15 cellular contexts compared by ENCODE assay signal in genomic region chr17:56918916-56919315, GRCh38. TPM values are rescaled to one million over a fixed set of nuclear protein-coding genes. Genes with fewer than 3 reads are reported as not detected.
DNase-seq lines count a peak whose midpoint lies in the region; ATAC-seq, FAIRE-seq and TF ChIP-seq lines count a peak whose summit lies in the region.
"Had no signal": no experiment of that assay in that cellular context is flagged by ENCODE, and none has a peak within 500 bp of the region (broad histone marks: within the 10 kb centered on the region; RNA-seq: fewer than 3 reads in every experiment).

No MANE protein-coding gene starts in this region.

- H3K36me3 Mint-ChIP-seq in activated naive CD4-positive, alpha-beta T cell treated with anti-CD3 and anti-CD28 coated beads, Interleukin-2, amount 50 U/mL, for 24 hours = peaks cover 1% of the 10 kb centered on the region
- peaks cover 9% of the 10 kb centered on the region for H3K36me3 Mint-ChIP-seq in activated naive CD4-positive, alpha-beta T cell treated with anti-CD3 and anti-CD28 coated beads, Interleukin-2, amount 10 ng/mL, durations not matched to agents 7 days and 5 days

- peaks cover 47% of the 10 kb centered on the region for H3K4me1 Mint-ChIP-seq in activated naive CD4-positive, alpha-beta T cell treated with anti-CD3 and anti-CD28 coated beads, Interleukin-2, amount 50 U/mL, for 24 hours
- peaks cover 29% of the 10 kb centered on the region for H3K4me1 Mint-ChIP-seq in activated naive CD4-positive, alpha-beta T cell treated with anti-CD3 and anti-CD28 coated beads, Interleukin-2, amount 10 ng/mL, durations not matched to agents 7 days and 5 days

- no peaks in the 10 kb centered on the region for H3K9me3 ChIP-seq in upper lobe of right lung
- no peaks in the 10 kb centered on the region for H3K9me3 ChIP-seq in body of pancreas

- ATAC-seq in upper lobe of right lung = peak; percentile 54
- no peak for ATAC-seq in body of pancreas

- H3K4me3 ChIP-seq in upper lobe of right lung (no peak overlapping the region), body of pancreas (no peak overlapping the region)
- H3K4me3 ChIP-seq: hepatocyte, lung had no signal

- WGBS in body of pancreas, 2 donors = 66 to 74% methylated on average over 3 of the region's 3 CpGs

- peaks cover 5% of the 10 kb centered on the region for H3K9me3 Mint-ChIP-seq in activated naive CD4-positive, alpha-beta T cell treated with anti-CD3 and anti-CD28 coated beads, Interleukin-2, amount 50 U/mL, for 24 hours
- peaks cover 15% of the 10 kb centered on the region for H3K9me3 Mint-ChIP-seq in activated naive CD4-positive, alpha-beta T cell treated with anti-CD3 and anti-CD28 coated beads, Interleukin-2, amount 10 ng/mL, durations not matched to agents 7 days and 5 days

- H3K27ac ChIP-seq in upper lobe of right lung (peak overlapping the region; percentile 52), body of pancreas (no peak overlapping the region)
- H3K27ac ChIP-seq: hepatocyte had no signal

- CTCF ChIA-PET in activated naive CD4-positive, alpha-beta T cell treated with anti-CD3 and anti-CD28 coated beads, Interleukin-2, amount 10 ng/mL, durations not matched to agents 7 days and 5 days (lab: Charles Lee) = no interaction called here

- DNase-seq in activated naive CD4-positive, alpha-beta T cell treated with anti-CD3 and anti-CD28 coated beads, Interleukin-2, amount 10 ng/mL, durations not matched to agents 7 days and 5 days = no peak
- peak; percentile 87 for DNase-seq in SKM-1 treated with dmso at 0.1 percent for 144 hours (lab: John Stamatoyannopoulos, UW; ENCODE audit: unreplicated experiment)
- peak; percentile 62 for DNase-seq in fibroblast of peridontal ligament (ENCODE audit: extremely low read depth)
- no peak for DNase-seq in upper lobe of right lung
- no peak for DNase-seq in D721Med (ENCODE audit: insufficient read length, low spot score)
- DNase-seq in NCI-H2107 treated with DMSO at 0.1 percent for 48 hours (lab: John Stamatoyannopoulos, UW; ENCODE audit: unreplicated experiment) = no peak
- no peak for DNase-seq in body of pancreas
- DNase-seq: anterior cingulate cortex; effector memory CD4-positive, alpha-beta T cell; NCI-H1048; NCI-H446 treated with DMSO at 0.1 percent for 48 hours; stimulated activated CD4-positive, alpha-beta T cell treated with anti-CD3 and anti-CD28 coated beads, Interleukin-15, amount 100 ng/mL, for 24 hours had no signal

- TF ChIP-seq CTCF in upper lobe of right lung (IDR thresholded peaks at IDR 0.05) = no peak
- TF ChIP-seq CTCF in D721Med (IDR thresholded peaks at IDR 0.05; ENCODE audit: insufficient read depth, missing control alignments) = no peak
- TF ChIP-seq CTCF in body of pancreas (IDR thresholded peaks at IDR 0.05) = no peak

- FAIRE-seq in D721Med (lab: Jason Lieb, UNC) = no peak

- H3K27me3 Mint-ChIP-seq in activated naive CD4-positive, alpha-beta T cell treated with anti-CD3 and anti-CD28 coated beads, Interleukin-2, amount 50 U/mL, for 24 hours = no peaks in the 10 kb centered on the region
- no peaks in the 10 kb centered on the region for H3K27me3 Mint-ChIP-seq in activated naive CD4-positive, alpha-beta T cell treated with anti-CD3 and anti-CD28 coated beads, Interleukin-2, amount 10 ng/mL, durations not matched to agents 7 days and 5 days

- no peak for TF ChIP-seq POLR2A in body of pancreas (IDR thresholded peaks at IDR 0.05)

- H3K27ac Mint-ChIP-seq in activated naive CD4-positive, alpha-beta T cell treated with anti-CD3 and anti-CD28 coated beads, Interleukin-2, amount 50 U/mL, for 24 hours = peak overlapping the region; percentile 89
- no peak overlapping the region for H3K27ac Mint-ChIP-seq in activated naive CD4-positive, alpha-beta T cell treated with anti-CD3 and anti-CD28 coated beads, Interleukin-2, amount 10 ng/mL, durations not matched to agents 7 days and 5 days

- no peak overlapping the region for H3K4me3 Mint-ChIP-seq in activated naive CD4-positive, alpha-beta T cell treated with anti-CD3 and anti-CD28 coated beads, Interleukin-2, amount 50 U/mL, for 24 hours
- H3K4me3 Mint-ChIP-seq in activated naive CD4-positive, alpha-beta T cell treated with anti-CD3 and anti-CD28 coated beads, Interleukin-2, amount 10 ng/mL, durations not matched to agents 7 days and 5 days = no peak overlapping the region

- H3K27me3 ChIP-seq in upper lobe of right lung (no peaks in the 10 kb centered on the region), body of pancreas (no peaks in the 10 kb centered on the region)
- H3K27me3 ChIP-seq: hepatocyte had no signal

- H3K36me3 ChIP-seq in upper lobe of right lung = no peaks in the 10 kb centered on the region
- no peaks in the 10 kb centered on the region for H3K36me3 ChIP-seq in body of pancreas (replicated peaks in 1 of 2; ENCODE audit: insufficient read depth in 1 of 2, low read depth in 2 of 2)

- H3K4me1 ChIP-seq in upper lobe of right lung = peaks cover 17% of the 10 kb centered on the region
- peaks cover 16% of the 10 kb centered on the region for H3K4me1 ChIP-seq in body of pancreas

- intact Hi-C loops in upper lobe of right lung (cut with DNase I) (no loop called here), body of pancreas (cut with DNase I) (no loop called here)

RNA-seq across cellular contexts. Expression of gene TRIM25, which starts 5.1 kb away (rescaled TPM):
- total RNA-seq in upper lobe of right lung = 89.3 TPM
- 10 to 100 TPM; 13.5 to 21.8 TPM for total RNA-seq in body of pancreas

RNA-seq across cellular contexts. Expression of gene COIL, which starts 41.9 kb away (rescaled TPM):
- 13.3 TPM for total RNA-seq in upper lobe of right lung
- total RNA-seq in body of pancreas = 1 to 10 TPM; 4.6 to 7.8 TPM

RNA-seq across cellular contexts. Expression of gene SCPEP1, which starts 59.0 kb away (rescaled TPM):
- total RNA-seq in upper lobe of right lung (176 TPM), body of pancreas (10 to 100 TPM; 27.0 to 57.7 TPM)

Comparison
In these comparisons a context has a peak if more than half of its experiments do, and no peak if none do; other contexts are left out.
1. DNase-seq: peak in SKM-1 treated with dmso at 0.1 percent for 144 hours (single experiment) and fibroblast of peridontal ligament (single experiment); none in activated naive CD4-positive, alpha-beta T cell treated with anti-CD3 and anti-CD28 coated beads, Interleukin-2, amount 10 ng/mL, durations not matched to agents 7 days and 5 days (single experiment), upper lobe of right lung (single experiment), D721Med (single experiment), NCI-H2107 treated with DMSO at 0.1 percent for 48 hours (single experiment) and body of pancreas (0 of 4).